ENCODE assay signal across 1 cellular context in genomic region chr4:6605114-6605513, GRCh38.
TF ChIP-seq lines count a peak whose summit lies in the region.

No MANE protein-coding gene starts in this region.

TF ChIP-seq in HepG2, 621 proteins besides CTCF, POLR2A, EP300 and RAD21:
- TF ChIP-seq FUBP1 (CRISPR knock-in tag; IDR thresholded peaks at IDR 0.05; ENCODE audit: borderline replicate concordance) (no peak), ZNF768 (CRISPR knock-in tag; IDR thresholded peaks at IDR 0.05) (peak; percentile 78; the same call in 1 of the 2 replicates), ZFP90 (CRISPR knock-in tag; IDR thresholded peaks at IDR 0.05; ENCODE audit: borderline replicate concordance) (peak; percentile 100)
